8 cellular contexts compared by ENCODE assay signal in the genomic region with DNA sequence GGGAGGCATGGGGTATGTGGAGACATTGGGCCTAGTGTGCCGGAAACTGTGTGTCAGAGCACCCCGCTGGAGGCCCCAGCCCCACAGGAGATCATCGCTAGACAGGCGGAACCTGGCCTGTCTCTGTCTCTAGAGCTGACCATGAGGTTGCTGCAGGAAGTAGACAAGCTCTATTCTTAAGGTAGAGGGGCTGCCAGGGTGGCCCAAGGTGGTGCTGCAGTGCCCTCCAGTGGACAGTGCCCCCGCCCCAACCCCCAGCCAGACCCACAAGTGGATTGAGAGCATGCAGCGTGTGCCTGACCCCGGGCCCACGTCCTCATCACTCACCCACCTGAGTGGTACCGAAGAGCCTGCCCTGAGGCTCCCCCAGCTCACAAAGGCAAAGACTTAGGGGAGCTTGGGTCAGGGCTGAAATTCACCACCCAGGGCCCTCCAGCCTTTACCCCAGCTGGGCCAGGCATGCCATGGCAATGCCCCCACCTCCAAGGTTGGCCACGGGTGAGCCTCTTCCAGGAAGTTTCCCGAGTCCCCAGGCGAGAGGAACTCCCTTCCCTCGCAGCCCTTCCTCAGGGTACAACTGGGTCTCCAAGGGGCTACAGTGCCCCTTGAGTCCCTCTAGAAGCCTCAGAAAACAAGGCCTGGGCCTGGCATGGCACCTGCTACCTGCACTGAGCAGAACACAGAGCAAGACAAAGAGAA.
DNase-seq lines count a peak whose midpoint lies in the region; TF ChIP-seq lines count a peak whose summit lies in the region.

No MANE protein-coding gene starts in this region.

- peak; percentile 18 for DNase-seq in activated CD4-positive, alpha-beta T cell treated with anti-CD3 and anti-CD28 coated beads for 48 hours
- DNase-seq in activated CD4-positive, alpha-beta T cell treated with anti-CD3 and anti-CD28 coated beads for 4 hours: no peak
- DNase-seq in NCI-H524 treated with DMSO at 0.1 percent for 48 hours (lab: John Stamatoyannopoulos, UW): peak; percentile 20
- DNase-seq in fibroblast of mammary gland (ENCODE audit: low read depth): peak; percentile 35
- peak; percentile 36 for DNase-seq in stimulated activated CD8-positive, alpha-beta memory T cell treated with anti-CD3 and anti-CD28 coated beads, Interleukin-4, amount 100 ng/mL, for 48 hours
- DNase-seq in NCI-H226: no peak
- DNase-seq in NCI-H446 treated with DMSO at 0.1 percent for 48 hours (lab: John Stamatoyannopoulos, UW): no peak
- DNase-seq in NCI-H2196 (lab: John Stamatoyannopoulos, UW; ENCODE audit: unreplicated experiment): no peak

- peak; percentile 43 for TF ChIP-seq CTCF in fibroblast of mammary gland (conservative IDR thresholded peaks at IDR 0.05; ENCODE audit: control insufficient read depth, insufficient read depth, low read depth, low read length)

- H3K4me3 ChIP-seq in fibroblast of mammary gland (ENCODE audit: control insufficient read depth, low read depth, low read length): no peak overlapping the region

Comparison
In these comparisons a context has a peak if more than half of its experiments do, and no peak if none do; other contexts are left out.
1. DNase-seq: peak in activated CD4-positive, alpha-beta T cell treated with anti-CD3 and anti-CD28 coated beads for 48 hours (single experiment), NCI-H524 treated with DMSO at 0.1 percent for 48 hours (single experiment), fibroblast of mammary gland (single experiment) and stimulated activated CD8-positive, alpha-beta memory T cell treated with anti-CD3 and anti-CD28 coated beads, Interleukin-4, amount 100 ng/mL, for 48 hours (single experiment); none in activated CD4-positive, alpha-beta T cell treated with anti-CD3 and anti-CD28 coated beads for 4 hours (0 of 2), NCI-H226 (single experiment), NCI-H446 treated with DMSO at 0.1 percent for 48 hours (single experiment) and NCI-H2196 (single experiment).